ENCODE assay signal across 10 cellular contexts in the genomic region with DNA sequence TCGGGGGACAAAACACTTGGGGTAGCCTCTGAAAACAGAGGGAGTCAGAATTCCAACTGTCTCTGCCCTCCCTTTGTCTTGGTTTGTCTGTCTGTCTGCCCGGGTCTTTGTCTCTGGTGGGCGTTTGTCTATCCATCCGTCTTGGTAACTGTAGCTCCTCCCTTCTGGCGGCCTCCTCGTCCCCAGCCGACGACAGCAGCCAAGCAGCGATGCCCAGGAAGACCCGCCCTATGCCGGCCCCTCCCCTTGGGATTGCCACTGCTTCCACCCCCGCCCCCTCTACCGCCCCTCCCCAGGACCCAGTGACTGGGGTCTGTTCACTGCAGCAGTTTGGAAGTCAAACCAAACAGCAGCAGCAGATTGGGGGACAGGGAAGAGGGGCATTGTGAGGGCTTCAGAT. TPM values are rescaled to one million over a fixed set of nuclear protein-coding genes. Genes with fewer than 3 reads are reported as not detected.
A peak's percentile ranks its signal among the peaks of the same experiment; 100 is the strongest.
DNase-seq lines count a peak whose midpoint lies in the region; ATAC-seq lines count a peak whose summit lies in the region.
"Had no signal": no experiment of that assay in that cellular context is flagged by ENCODE, and none has a peak within 500 bp of the region (broad histone marks: within the 10 kb centered on the region; RNA-seq: fewer than 3 reads in every experiment).

No MANE protein-coding gene starts in this region.

- POLR2A ChIA-PET in naive thymus-derived CD8-positive, alpha-beta T cell (lab: Charles Lee), result interaction anchor here (1.2 to 4.5 kb wide), 5 partner anchors 9 to 20 kb away, joined by 3 to 40 read pairs (median 6); no protein-coding TSS in a partner anchor

- DNase-seq in NCI-H1694 treated with DMSO at 0.1 percent for 48 hours (lab: John Stamatoyannopoulos, UW) (peak; percentile 36), ecto neural progenitor cell (ENCODE audit: low spot score) (peak; percentile 87), inferior parietal cortex (ENCODE audit: extremely low spot score) (no peak), GOT3 (lab: John Stamatoyannopoulos, UW) (no peak), DMS153 (lab: John Stamatoyannopoulos, UW) (no peak), NOMO-1 (lab: John Stamatoyannopoulos, UW; ENCODE audit: unreplicated experiment in 2 of 2) (no peak)
- no peak for DNase-seq in naive thymus-derived CD8-positive, alpha-beta T cell
- DNase-seq: NCI-H526 treated with DMSO at 0.1 percent for 48 hours, upper lobe of right lung had no signal

- no peaks in the 10 kb centered on the region for H3K9me3 Mint-ChIP-seq in naive thymus-derived CD8-positive, alpha-beta T cell

- H3K4me3 Mint-ChIP-seq in naive thymus-derived CD8-positive, alpha-beta T cell, result peak overlapping the region in 8 of 10 donors; percentile 28 to 68 (median 54)

- no peaks in the 10 kb centered on the region for H3K36me3 Mint-ChIP-seq in naive thymus-derived CD8-positive, alpha-beta T cell

- H3K9ac ChIP-seq in BLaER1 treated with 17β-estradiol and CSF1 and Interleukin-3, amounts not matched to agents 10 nM and 100 nM, result peak overlapping the region in 7 of 11 experiments; percentile 28 to 75 (median 71); a peak in 11 of 22 replicates

- peak overlapping the region in 4 of 10 experiments; percentile 11 to 66 (median 19); a peak in 5 of 20 replicates for H3K4me3 ChIP-seq in BLaER1 treated with 17β-estradiol and CSF1 and Interleukin-3, amounts not matched to agents 10 nM and 100 nM
- H3K4me3 ChIP-seq: upper lobe of right lung had no signal

- peaks cover 60 to 75% (median 68%) of the 10 kb centered on the region in 10 experiments for H3K4me1 ChIP-seq in BLaER1 treated with 17β-estradiol and CSF1 and Interleukin-3, amounts not matched to agents 10 nM and 100 nM

- H3K27me3 ChIP-seq in BLaER1 treated with 17β-estradiol and CSF1 and Interleukin-3, amounts not matched to agents 10 nM and 100 nM, result no peaks in the 10 kb centered on the region
- H3K27me3 ChIP-seq: upper lobe of right lung had no signal

- peaks cover 33 to 71% (median 64%) of the 10 kb centered on the region in 4 donors for H3K4me1 Mint-ChIP-seq in naive thymus-derived CD8-positive, alpha-beta T cell

- H3K4me2 ChIP-seq in BLaER1 treated with 17β-estradiol and CSF1 and Interleukin-3, amounts not matched to agents 10 nM and 100 nM, result peak overlapping the region; percentile 88 to 99 (median 95)

- H3K36me3 ChIP-seq in BLaER1 treated with 17β-estradiol and CSF1 and Interleukin-3, amounts not matched to agents 10 nM and 100 nM, result no peaks in the 10 kb centered on the region
- H3K36me3 ChIP-seq: upper lobe of right lung had no signal

- H4K20me1 ChIP-seq in BLaER1 treated with 17β-estradiol and CSF1 and Interleukin-3, amounts not matched to agents 10 nM and 100 nM, result no peaks in the 10 kb centered on the region

- peak overlapping the region in 6 of 10 donors; percentile 22 to 88 (median 64) for H3K27ac Mint-ChIP-seq in naive thymus-derived CD8-positive, alpha-beta T cell

- no peak for ATAC-seq in naive thymus-derived CD8-positive, alpha-beta T cell
- ATAC-seq: upper lobe of right lung had no signal

- peak overlapping the region in 9 of 11 experiments; percentile 2 to 51 (median 28); a peak in 11 of 22 replicates for H3K27ac ChIP-seq in BLaER1 treated with 17β-estradiol and CSF1 and Interleukin-3, amounts not matched to agents 10 nM and 100 nM

- no peaks in the 10 kb centered on the region for H3K9me3 ChIP-seq in BLaER1 treated with 17β-estradiol and CSF1 and Interleukin-3, amounts not matched to agents 10 nM and 100 nM (replicated peaks in 1 of 11)
- H3K9me3 ChIP-seq: upper lobe of right lung had no signal

- no peaks in the 10 kb centered on the region for H3K27me3 Mint-ChIP-seq in naive thymus-derived CD8-positive, alpha-beta T cell

RNA-seq across cellular contexts. Expression of a gene that starts 2.2 kb away (rescaled TPM):
- 10 to 100 TPM; 57.8 to 60.4 TPM for total RNA-seq in naive thymus-derived CD8-positive, alpha-beta T cell
- polyA plus RNA-seq in naive thymus-derived CD8-positive, alpha-beta T cell, result 10 to 100 TPM in 1 of 3 donors, 1 to 10 TPM in 2; 1.6 to 12.7 (median 3.8) TPM

RNA-seq across cellular contexts. Expression of a gene that starts 27.2 kb away (rescaled TPM):
- total RNA-seq in naive thymus-derived CD8-positive, alpha-beta T cell, result 100 to 1,000 TPM; 353 to 362 TPM
- 100 to 1,000 TPM; 202 to 219 (median 206) TPM for polyA plus RNA-seq in naive thymus-derived CD8-positive, alpha-beta T cell

RNA-seq across cellular contexts. Expression of a gene that starts 33.9 kb away (rescaled TPM):
- total RNA-seq in naive thymus-derived CD8-positive, alpha-beta T cell, result under 1 TPM; 0.27 to 0.81 TPM
- polyA plus RNA-seq in naive thymus-derived CD8-positive, alpha-beta T cell, result not detected

RNA-seq across cellular contexts. Expression of a gene that starts 53.5 kb away (rescaled TPM):
- total RNA-seq in naive thymus-derived CD8-positive, alpha-beta T cell, result 10 to 100 TPM; 50.8 to 53.4 TPM
- 1 to 10 TPM; 1.1 to 1.3 (median 1.2) TPM for polyA plus RNA-seq in naive thymus-derived CD8-positive, alpha-beta T cell

RNA-seq across cellular contexts. Expression of a gene that starts 53.7 kb away (rescaled TPM):
- 100 to 1,000 TPM; 112 to 113 TPM for total RNA-seq in naive thymus-derived CD8-positive, alpha-beta T cell
- 1 to 10 TPM; 2.8 to 3.5 (median 3.1) TPM for polyA plus RNA-seq in naive thymus-derived CD8-positive, alpha-beta T cell

Comparison
In these comparisons a context has a peak if more than half of its experiments do, and no peak if none do; other contexts are left out.
1. DNase-seq: peak in NCI-H1694 treated with DMSO at 0.1 percent for 48 hours (single experiment) and ecto neural progenitor cell (single experiment); none in naive thymus-derived CD8-positive, alpha-beta T cell (0 of 10), inferior parietal cortex (single experiment), GOT3 (single experiment), DMS153 (single experiment) and NOMO-1 (0 of 2).